17 cellular contexts compared by ENCODE assay signal in genomic region chr5:74370168-74370567, GRCh38.
"Had no signal": no experiment of that assay in that cellular context is flagged by ENCODE, and none has a peak within 500 bp of the region (broad histone marks: within the 10 kb centered on the region; RNA-seq: fewer than 3 reads in every experiment).

No MANE protein-coding gene starts in this region.

- H3K27me3 Mint-ChIP-seq: activated CD4-positive, alpha-beta T cell treated with anti-CD3 and anti-CD28 coated beads, Interleukin-2, amount 10 ng/mL, durations not matched to agents 7 days and 5 days; activated naive CD8-positive, alpha-beta T cell treated with anti-CD3 and anti-CD28 coated beads for 36 hours had no signal

- H3K36me3 Mint-ChIP-seq: activated naive CD8-positive, alpha-beta T cell treated with anti-CD3 and anti-CD28 coated beads for 36 hours; stimulated activated naive B cell treated with anti-CD40 and anti-IgM and Interleukin-4, amounts not matched to agents 10 μg/mL and 1 μg/mL and 100 μg/mL, for 72 hours had no signal

- H3K4me3 ChIP-seq: esophagus squamous epithelium, tibial nerve had no signal

- H3K36me3 ChIP-seq: brain microvascular endothelial cell, esophagus squamous epithelium, tibial nerve had no signal

- H3K9me3 Mint-ChIP-seq: activated B cell treated with CpG ODN at 0.5 μM for 24 hours; activated CD4-positive, alpha-beta T cell treated with anti-CD3 and anti-CD28 coated beads, Interleukin-2, amount 10 ng/mL, durations not matched to agents 7 days and 5 days; activated naive CD8-positive, alpha-beta T cell treated with anti-CD3 and anti-CD28 coated beads for 36 hours; activated T-cell treated with anti-CD3 and anti-CD28 coated beads, Interleukin-2, amount 50 U/mL, for 72 hours had no signal

- ATAC-seq: activated T-cell treated with anti-CD3 and anti-CD28 coated beads, Interleukin-2, amount 50 U/mL, for 72 hours; stimulated activated naive B cell treated with anti-CD40 and anti-IgM and Interleukin-4, amounts not matched to agents 10 μg/mL and 1 μg/mL and 100 μg/mL, for 72 hours had no signal

- H3K4me3 Mint-ChIP-seq: activated B cell treated with CpG ODN at 0.5 μM for 24 hours; activated CD4-positive, alpha-beta T cell treated with anti-CD3 and anti-CD28 coated beads, Interleukin-2, amount 10 ng/mL, durations not matched to agents 7 days and 5 days; activated naive CD8-positive, alpha-beta T cell treated with anti-CD3 and anti-CD28 coated beads for 36 hours; activated T-cell treated with anti-CD3 and anti-CD28 coated beads, Interleukin-2, amount 50 U/mL, for 72 hours; nephron progenitor cell; stimulated activated naive B cell treated with anti-CD40 and anti-IgM and Interleukin-4, amounts not matched to agents 10 μg/mL and 1 μg/mL and 100 μg/mL, for 72 hours had no signal

- H3K27ac Mint-ChIP-seq: activated B cell treated with CpG ODN at 0.5 μM for 24 hours; activated CD4-positive, alpha-beta T cell treated with anti-CD3 and anti-CD28 coated beads, Interleukin-2, amount 10 ng/mL, durations not matched to agents 7 days and 5 days; activated naive CD8-positive, alpha-beta T cell treated with anti-CD3 and anti-CD28 coated beads for 36 hours; activated T-cell treated with anti-CD3 and anti-CD28 coated beads, Interleukin-2, amount 50 U/mL, for 72 hours; nephron progenitor cell; stimulated activated naive B cell treated with anti-CD40 and anti-IgM and Interleukin-4, amounts not matched to agents 10 μg/mL and 1 μg/mL and 100 μg/mL, for 72 hours had no signal

- H3K4me1 Mint-ChIP-seq: activated B cell treated with CpG ODN at 0.5 μM for 24 hours; activated CD4-positive, alpha-beta T cell treated with anti-CD3 and anti-CD28 coated beads, Interleukin-2, amount 10 ng/mL, durations not matched to agents 7 days and 5 days; activated naive CD8-positive, alpha-beta T cell treated with anti-CD3 and anti-CD28 coated beads for 36 hours; stimulated activated naive B cell treated with anti-CD40 and anti-IgM and Interleukin-4, amounts not matched to agents 10 μg/mL and 1 μg/mL and 100 μg/mL, for 72 hours had no signal

- FAIRE-seq: endometrium, TTC549 had no signal

- DNase-seq: activated B cell treated with CpG ODN at 0.5 μM for 24 hours; activated CD4-positive, alpha-beta T cell treated with anti-CD3 and anti-CD28 coated beads, Interleukin-2, amount 10 ng/mL, durations not matched to agents 7 days and 5 days; activated CD8-positive, alpha-beta memory T cell treated with anti-CD3 and anti-CD28 coated beads, Interleukin-2, amount 50 U/mL, for 48 hours; activated naive CD8-positive, alpha-beta T cell treated with anti-CD3 and anti-CD28 coated beads for 36 hours; activated T-cell treated with anti-CD3 and anti-CD28 coated beads, Interleukin-2, amount 50 U/mL, for 72 hours; brain microvascular endothelial cell; esophagus squamous epithelium; glutamatergic neuron; kidney glomerular epithelial cell; nephron progenitor cell; retina; stimulated activated CD4-positive, alpha-beta T cell treated with anti-CD3 and anti-CD28 coated beads, Interleukin-2, amount 100 ng/mL, for 48 hours; stimulated activated naive B cell treated with anti-CD40 and anti-IgM and Interleukin-4, amounts not matched to agents 10 μg/mL and 1 μg/mL and 100 μg/mL, for 72 hours; T-helper 2 cell had no signal

- H3K9me3 ChIP-seq: esophagus squamous epithelium had no signal

- H3K27ac ChIP-seq: brain microvascular endothelial cell, esophagus squamous epithelium, tibial nerve had no signal

- H3K27me3 ChIP-seq: brain microvascular endothelial cell, esophagus squamous epithelium, tibial nerve had no signal
